In genomic region chr9:19493174-19493811, GRCh38 we compare ENCODE assay signal across 8 cellular contexts.
A peak's percentile ranks its signal among the peaks of the same experiment; 100 is the strongest.
DNase-seq lines count a peak whose midpoint lies in the region; ATAC-seq, FAIRE-seq and TF ChIP-seq lines count a peak whose summit lies in the region.

No MANE protein-coding gene starts in this region.

- H3K27ac ChIP-seq in VCaP = peak overlapping the region; percentile 36; the same call in 1 of the 2 replicates

- DNase-seq in GM13977 (ENCODE audit: low spot score) (peak; percentile 63), NCI-H2081 (lab: John Stamatoyannopoulos, UW) (peak; percentile 76 to 87), choroid plexus epithelial cell (ENCODE audit: low read depth) (peak; percentile 73), left lobe of liver (ENCODE audit: low spot score) (peak; percentile 47)
- DNase-seq in stimulated activated CD4-positive, alpha-beta T cell treated with anti-CD3 and anti-CD28 coated beads, Interleukin-4, amount 100 ng/mL, for 4 hours = peak; percentile 9 to 16

- peak; percentile 73 for TF ChIP-seq CTCF in GM13977 (IDR thresholded peaks at IDR 0.05; ENCODE audit: extremely low read depth, insufficient read depth, missing control alignments)
- TF ChIP-seq CTCF in VCaP (conservative IDR thresholded peaks at IDR 0.05) = peak; percentile 89
- TF ChIP-seq CTCF in choroid plexus epithelial cell (conservative IDR thresholded peaks at IDR 0.05; ENCODE audit: low read depth, low read length) = peak; percentile 84

- H3K4me3 ChIP-seq in choroid plexus epithelial cell (ENCODE audit: low read depth, low read length) = peak overlapping the region; percentile 43

- ATAC-seq in HG02884 (IDR thresholded peaks at IDR 0.05; ENCODE audit: unreplicated experiment) (peak; percentile 75), left lobe of liver (peak; percentile 94)

- in situ Hi-C loops in GM13977 (cut with MboI; ENCODE audit: low pct_unique_long_range_greater_than_20kb, low sequenced_read_pairs, unreplicated experiment) = loop anchor here (25.0 kb wide), 1 partner anchor 1144 kb away; no protein-coding TSS in a partner anchor

- FAIRE-seq in A204.1 (lab: Jason Lieb, UNC) = peak; percentile 76

Comparison
In these comparisons a context has a peak if more than half of its experiments do, and no peak if none do; other contexts are left out.
1. Peak in every context shown above with its lines: DNase-seq, ATAC-seq, H3K4me3 ChIP-seq and H3K27ac ChIP-seq.
2. DNase-seq: peak in every context shown above with its lines; median percentile 82 in NCI-H2081; 73 in choroid plexus epithelial cell; 63 in GM13977; 47 in left lobe of liver; 12 in stimulated activated CD4-positive, alpha-beta T cell treated with anti-CD3 and anti-CD28 coated beads, Interleukin-4, amount 100 ng/mL, for 4 hours.